In genomic region chr18:21513741-21514140, GRCh38 we compare ENCODE assay signal across 25 cellular contexts.
A peak's percentile ranks its signal among the peaks of the same experiment; 100 is the strongest.
DNase-seq lines count a peak whose midpoint lies in the region; ATAC-seq, FAIRE-seq and TF ChIP-seq lines count a peak whose summit lies in the region.
"Had no signal": no experiment of that assay in that cellular context is flagged by ENCODE, and none has a peak within 500 bp of the region (broad histone marks: within the 10 kb centered on the region; RNA-seq: fewer than 3 reads in every experiment).

No MANE protein-coding gene starts in this region.

- DNase-seq in IMR-90: no peak
- no peak for DNase-seq in astrocyte (ENCODE audit: low read depth)
- no peak for DNase-seq in foreskin keratinocyte
- no peak for DNase-seq in progenitor cell of endocrine pancreas (ENCODE audit: low spot score, unreplicated experiment)
- no peak for DNase-seq in WTC11 (ENCODE audit: low spot score)
- DNase-seq in H54 (ENCODE audit: insufficient read length, low spot score): no peak
- DNase-seq: AML-193; CD4-positive, alpha-beta T cell; COR-L47; GOT3; HCEC 1CT; Kasumi-1; MV-4-11; NCI-H1105; NCI-H1436 treated with DMSO at 0.1 percent for 48 hours; NCI-H187 treated with DMSO at 0.1 percent for 48 hours; NCI-H526 treated with DMSO at 0.1 percent for 48 hours; RPMI8226; SHP77 treated with DMSO at 0.1 percent for 48 hours had no signal

- no peak overlapping the region for H3K56ac ChIP-seq in IMR-90 (ENCODE audit: extremely low read depth, insufficient read depth, low read length)

- peak overlapping the region; percentile 14; the same call in 1 of the 2 replicates for H4K5ac ChIP-seq in IMR-90 (ENCODE audit: low read depth, low read length)

- CTCF ChIA-PET in IMR-90 (lab: Yijun Ruan, JAX) (no interaction called here), WTC11 (lab: Charles Lee) (interaction anchor here (0.7 kb wide), 1 partner anchor 48 kb away, joined by 3 read pairs; no protein-coding TSS in a partner anchor)

- H3K27me3 ChIP-seq in IMR-90 (ENCODE audit: control insufficient read depth, insufficient read depth, low read length): no peaks in the 10 kb centered on the region
- no peaks in the 10 kb centered on the region for H3K27me3 ChIP-seq in astrocyte (ENCODE audit: insufficient read depth, low read length)
- H3K27me3 ChIP-seq in foreskin keratinocyte: no peaks in the 10 kb centered on the region
- H3K27me3 ChIP-seq: BLaER1 treated with 17β-estradiol and CSF1 and Interleukin-3, amounts not matched to agents 10 nM and 100 nM had no signal

- H3K9me3 ChIP-seq in IMR-90 (ENCODE audit: control insufficient read depth, insufficient read depth, low read length) (no peaks in the 10 kb centered on the region), astrocyte (ENCODE audit: insufficient read depth, low read depth, low read length) (no peaks in the 10 kb centered on the region)
- H3K9me3 ChIP-seq: A549 had no signal

- H3K4me3 Mint-ChIP-seq in astrocyte (ENCODE audit: unreplicated experiment): no peak overlapping the region
- H3K4me3 Mint-ChIP-seq in progenitor cell of endocrine pancreas (ENCODE audit: low read depth): no peak overlapping the region
- no peak overlapping the region for H3K4me3 Mint-ChIP-seq in WTC11
- H3K4me3 Mint-ChIP-seq: CD4-positive, alpha-beta T cell had no signal

- H4K8ac ChIP-seq in IMR-90 (ENCODE audit: low read depth in 2 of 2, low read length in 2 of 2): no peak overlapping the region

- BruUV-seq in IMR-90 (replicated peaks; lab: Mats Ljungman, UMichigan): no TSS peak

- H3K4me1 ChIP-seq in IMR-90 (ENCODE audit: control insufficient read depth, insufficient read depth, low read length) (peaks cover 3% of the 10 kb centered on the region), astrocyte (ENCODE audit: insufficient read depth, low read length) (no peaks in the 10 kb centered on the region), foreskin keratinocyte (no peaks in the 10 kb centered on the region)
- H3K4me1 ChIP-seq: A549; BLaER1 treated with 17β-estradiol and CSF1 and Interleukin-3, amounts not matched to agents 10 nM and 100 nM had no signal

- H3K9ac ChIP-seq in IMR-90 (ENCODE audit: low read depth, low read length): no peak overlapping the region
- no peak overlapping the region for H3K9ac ChIP-seq in astrocyte (ENCODE audit: low read length)
- H3K9ac ChIP-seq: BLaER1 treated with 17β-estradiol and CSF1 and Interleukin-3, amounts not matched to agents 10 nM and 100 nM had no signal

- intact Hi-C loops in IMR-90 (cut with micrococcal nuclease): no loop called here

- H2AK5ac ChIP-seq in IMR-90 (ENCODE audit: low read depth, low read length): no peak overlapping the region

- no peak overlapping the region for H2BK5ac ChIP-seq in IMR-90 (ENCODE audit: low read depth, low read length, poor library complexity, severe bottlenecking)

- TF ChIP-seq RAD21 in IMR-90 (IDR thresholded peaks at IDR 0.05; ENCODE audit: low read length): no peak

- H2AFZ ChIP-seq in IMR-90 (replicated peaks; ENCODE audit: low read length, poor library complexity): no peak overlapping the region
- no peak overlapping the region for H2AFZ ChIP-seq in astrocyte (ENCODE audit: low read depth, low read length)

- no peak overlapping the region for H3K23ac ChIP-seq in IMR-90 (ENCODE audit: low read depth, low read length)

- H4K20me1 ChIP-seq in IMR-90 (ENCODE audit: insufficient read depth, low read length) (no peaks in the 10 kb centered on the region), astrocyte (ENCODE audit: insufficient read depth, low read length) (no peaks in the 10 kb centered on the region)
- H4K20me1 ChIP-seq: BLaER1 treated with 17β-estradiol and CSF1 and Interleukin-3, amounts not matched to agents 10 nM and 100 nM had no signal

- TF ChIP-seq CTCF in IMR-90 (conservative IDR thresholded peaks at IDR 0.05; ENCODE audit: low read depth, low read length): no peak
- no peak for TF ChIP-seq CTCF in astrocyte (IDR thresholded peaks at IDR 0.05; ENCODE audit: insufficient read depth, low read depth, low read length)
- no peak for TF ChIP-seq CTCF in foreskin keratinocyte (conservative IDR thresholded peaks at IDR 0.05)
- TF ChIP-seq CTCF in progenitor cell of endocrine pancreas (IDR thresholded peaks at IDR 0.05; ENCODE audit: unreplicated experiment): no peak
- TF ChIP-seq CTCF in WTC11 (IDR thresholded peaks at IDR 0.05): no peak

- POLR2A ChIA-PET in IMR-90 (lab: Charles Lee; ENCODE audit: unreplicated experiment) (no interaction called here), WTC11 (lab: Charles Lee) (no interaction called here)

- H3K9me3 Mint-ChIP-seq in astrocyte (ENCODE audit: unreplicated experiment): peaks cover 2% of the 10 kb centered on the region
- peaks cover 3% of the 10 kb centered on the region for H3K9me3 Mint-ChIP-seq in progenitor cell of endocrine pancreas (ENCODE audit: low read depth)
- H3K9me3 Mint-ChIP-seq in WTC11: no peaks in the 10 kb centered on the region

- FAIRE-seq in astrocyte (lab: Jason Lieb, UNC) (no peak), H54 (lab: Jason Lieb, UNC) (no peak)
- FAIRE-seq: A549, G401.6, GM12878, K562 had no signal

- in situ Hi-C loops in IMR-90 (cut with MboI; ENCODE audit: low sequenced_read_pairs): no loop called here

- 0 out of 2 replicates have a peak overlapping the region, but pooled peaks have one; percentile 47 for H3K18ac ChIP-seq in IMR-90 (ENCODE audit: low read depth, low read length)

- no peak overlapping the region for H3K4me3 ChIP-seq in IMR-90 (ENCODE audit: insufficient read depth, low read depth, low read length)
- H3K4me3 ChIP-seq in astrocyte (ENCODE audit: insufficient read depth, low read depth, low read length): no peak overlapping the region
- H3K4me3 ChIP-seq: A549; BLaER1 treated with 17β-estradiol and CSF1 and Interleukin-3, amounts not matched to agents 10 nM and 100 nM; GM12878; K562 had no signal

- 94% methylated on average over 3 of the region's 5 CpGs; no CpG with 5 or more reads in 1 of the 2 experiments for WGBS in IMR-90 (ENCODE audit: extremely low coverage in 2 of 2, insufficient read length in 1 of 2), 2 experiments

- H2BK15ac ChIP-seq in IMR-90 (ENCODE audit: low read depth, low read length): no peak overlapping the region

- no peak overlapping the region for H3K14ac ChIP-seq in IMR-90 (replicated peaks; ENCODE audit: low read depth, low read length)

- dilution Hi-C loops in IMR-90 (cut with HindIII; ENCODE audit: low sequenced_read_pairs, unreplicated experiment): no loop called here

- H2BK20ac ChIP-seq in IMR-90 (ENCODE audit: low read depth, low read length): no peak overlapping the region

- no peak overlapping the region for H3K4ac ChIP-seq in IMR-90 (ENCODE audit: low read depth, low read length)

- no peak overlapping the region for H2AK9ac ChIP-seq in IMR-90 (replicated peaks; ENCODE audit: low read depth, low read length, poor library complexity)

- no peak overlapping the region for H4K91ac ChIP-seq in IMR-90 (ENCODE audit: insufficient read depth, low read depth, low read length)

- H2BK120ac ChIP-seq in IMR-90 (ENCODE audit: low read depth, low read length): no peak overlapping the region

- H3K4me1 Mint-ChIP-seq in astrocyte (ENCODE audit: low read depth, unreplicated experiment) (peaks cover 9% of the 10 kb centered on the region), progenitor cell of endocrine pancreas (ENCODE audit: low read depth) (no peaks in the 10 kb centered on the region), WTC11 (no peaks in the 10 kb centered on the region)

- H3K79me1 ChIP-seq in IMR-90 (ENCODE audit: low read depth in 1 of 2, low read length in 2 of 2): no peaks in the 10 kb centered on the region

- TF ChIP-seq POLR2A in IMR-90 (IDR thresholded peaks at IDR 0.05; ENCODE audit: low read depth, low read length): no peak
- TF ChIP-seq POLR2A in H54 (IDR thresholded peaks at IDR 0.05; ENCODE audit: low read depth, low read length): no peak

- ATAC-seq in IMR-90 (ENCODE audit: low read depth) (no peak; the same call in 1 of the 2 replicates), foreskin keratinocyte (peak; percentile 34), WTC11 (no peak), HG03025 (IDR thresholded peaks at IDR 0.05; ENCODE audit: low FRiP score, unreplicated experiment) (no peak)
- ATAC-seq: A549, GM12878, K562 had no signal

- H3K27ac Mint-ChIP-seq in astrocyte (ENCODE audit: unreplicated experiment) (peak overlapping the region; percentile 34), progenitor cell of endocrine pancreas (peak overlapping the region; percentile 12), WTC11 (no peak overlapping the region)
- H3K27ac Mint-ChIP-seq: CD4-positive, alpha-beta T cell had no signal

- H3K36me3 Mint-ChIP-seq in astrocyte (ENCODE audit: low read depth, unreplicated experiment): peaks cover 29% of the 10 kb centered on the region
- peaks cover 29% of the 10 kb centered on the region for H3K36me3 Mint-ChIP-seq in progenitor cell of endocrine pancreas (ENCODE audit: insufficient read depth)
- peaks cover 9% of the 10 kb centered on the region for H3K36me3 Mint-ChIP-seq in WTC11

- no peak overlapping the region for H3K27ac ChIP-seq in IMR-90 (ENCODE audit: insufficient read depth, low read length)
- H3K27ac ChIP-seq in astrocyte (ENCODE audit: low read depth, low read length): no peak overlapping the region
- H3K27ac ChIP-seq in foreskin keratinocyte: no peak overlapping the region
- H3K27ac ChIP-seq: A549; BLaER1 treated with 17β-estradiol and CSF1 and Interleukin-3, amounts not matched to agents 10 nM and 100 nM had no signal

- H3K36me3 ChIP-seq in IMR-90 (ENCODE audit: control insufficient read depth, insufficient read depth, low read length) (peaks cover 2% of the 10 kb centered on the region), astrocyte (ENCODE audit: insufficient read depth, low read length) (peaks cover 3% of the 10 kb centered on the region)

- H3K27me3 Mint-ChIP-seq in astrocyte (ENCODE audit: low read depth, unreplicated experiment) (no peaks in the 10 kb centered on the region), progenitor cell of endocrine pancreas (no peaks in the 10 kb centered on the region), WTC11 (ENCODE audit: low read depth) (no peaks in the 10 kb centered on the region)
- H3K27me3 Mint-ChIP-seq: CD4-positive, alpha-beta T cell had no signal

- H3K9me1 ChIP-seq in IMR-90 (ENCODE audit: insufficient read depth, low read length): no peaks in the 10 kb centered on the region

- H3K4me2 ChIP-seq in IMR-90 (ENCODE audit: low read depth, low read length) (no peak overlapping the region; the same call in 1 of the 2 replicates), astrocyte (ENCODE audit: low read length) (no peak overlapping the region)
- H3K4me2 ChIP-seq: A549; BLaER1 treated with 17β-estradiol and CSF1 and Interleukin-3, amounts not matched to agents 10 nM and 100 nM had no signal

- H3K79me2 ChIP-seq in astrocyte (ENCODE audit: insufficient read depth, low read length): no peaks in the 10 kb centered on the region

TF ChIP-seq in IMR-90, 13 proteins besides CTCF, POLR2A, EP300 and RAD21 (continues in another document):
- TF ChIP-seq SMC3 (IDR thresholded peaks at IDR 0.05; ENCODE audit: low read depth, low read length): no peak
- TF ChIP-seq RFX5 (IDR thresholded peaks at IDR 0.05; ENCODE audit: low read depth, low read length): no peak
- TF ChIP-seq MAZ (IDR thresholded peaks at IDR 0.05; ENCODE audit: borderline replicate concordance, low read depth, low read length): no peak
